In genomic region chr16:65618931-65619330, GRCh38 we compare ENCODE assay signal across 17 cellular contexts.
"Had no signal": no experiment of that assay in that cellular context is flagged by ENCODE, and none has a peak within 500 bp of the region (broad histone marks: within the 10 kb centered on the region; RNA-seq: fewer than 3 reads in every experiment).

No MANE protein-coding gene starts in this region.

- DNase-seq: KBM-7; MV-4-11; NCI-H1048; NCI-H1105 treated with DMSO at 0.1 percent for 48 hours; NCI-H1417 treated with DMSO at 0.1 percent for 48 hours; NCI-H146; NCI-H1694 treated with DMSO at 0.1 percent for 48 hours; NCI-H1930; NCI-H2081; NCI-H2107; NCI-H2227 treated with DMSO at 0.1 percent for 48 hours; NCI-H69; NCI-H774; NK-92 treated with Interleukin-12 subunit alpha and Interleukin-12 subunit beta, amount 100 ng/mL, for 24 hours; RPMI8226; SHP77; T-helper 1 cell had no signal
